In genomic region chr6:36682328-36683144, GRCh38 we compare ENCODE assay signal across 8 cellular contexts. TPM values are rescaled to one million over a fixed set of nuclear protein-coding genes. Genes with fewer than 3 reads are reported as not detected.
DNase-seq lines count a peak whose midpoint lies in the region; ATAC-seq and TF ChIP-seq lines count a peak whose summit lies in the region.

No MANE protein-coding gene starts in this region.

- H3K9me3 Mint-ChIP-seq in dendritic cell treated with granulocyte-macrophage colony-stimulating factor and Interleukin-4, amounts not matched to agents 40 ng/mL and 50 ng/mL, for 4 days: no peaks in the 10 kb centered on the region
- H3K9me3 Mint-ChIP-seq in neural crest cell: no peaks in the 10 kb centered on the region

- peak overlapping the region in 1 of 12 donors; percentile 93 for H3K4me3 ChIP-seq in heart left ventricle
- H3K4me3 ChIP-seq in right atrium auricular region: no peak overlapping the region
- peak overlapping the region; percentile 83 for H3K4me3 ChIP-seq in WI38 (ENCODE audit: low read depth, low read length)

- H3K36me3 ChIP-seq in heart left ventricle: peaks cover 9 to 56% (median 43%) of the 10 kb centered on the region in 9 donors
- H3K36me3 ChIP-seq in right atrium auricular region: peaks cover 54% of the 10 kb centered on the region

- WGBS in heart left ventricle, 4 donors: 51 to 70% (median 57%) methylated on average over 9 to 11 of the region's 11 CpGs

- TF ChIP-seq CTCF in heart left ventricle (IDR thresholded peaks at IDR 0.05): no peak
- TF ChIP-seq CTCF in right atrium auricular region (IDR thresholded peaks at IDR 0.05): no peak
- TF ChIP-seq CTCF in WI38 (IDR thresholded peaks at IDR 0.05; ENCODE audit: low read depth, low read length): no peak
- TF ChIP-seq CTCF in neural crest cell (conservative IDR thresholded peaks at IDR 0.05): no peak

- H3K4me1 Mint-ChIP-seq in dendritic cell treated with granulocyte-macrophage colony-stimulating factor and Interleukin-4, amounts not matched to agents 40 ng/mL and 50 ng/mL, for 4 days (ENCODE audit: low read depth): peaks cover 70% of the 10 kb centered on the region
- H3K4me1 Mint-ChIP-seq in neural crest cell: peaks cover 21% of the 10 kb centered on the region

- intact Hi-C loops in heart left ventricle (cut with DNase I): loop anchor here in 9 of 10 donors (5.0 to 10.0 kb wide), 6 partner anchors 55 to 260 kb away; no protein-coding TSS in a partner anchor
- intact Hi-C loops in dendritic cell treated with granulocyte-macrophage colony-stimulating factor and Interleukin-4, amounts not matched to agents 40 ng/mL and 50 ng/mL, for 4 days (cut with micrococcal nuclease): no loop called here

- no peaks in the 10 kb centered on the region for H3K27me3 Mint-ChIP-seq in dendritic cell treated with granulocyte-macrophage colony-stimulating factor and Interleukin-4, amounts not matched to agents 40 ng/mL and 50 ng/mL, for 4 days
- peaks cover 37% of the 10 kb centered on the region for H3K27me3 Mint-ChIP-seq in neural crest cell (ENCODE audit: low read depth)

- peaks cover 90% of the 10 kb centered on the region for H3K36me3 Mint-ChIP-seq in dendritic cell treated with granulocyte-macrophage colony-stimulating factor and Interleukin-4, amounts not matched to agents 40 ng/mL and 50 ng/mL, for 4 days (ENCODE audit: low read depth)
- H3K36me3 Mint-ChIP-seq in neural crest cell (ENCODE audit: low read depth): no peaks in the 10 kb centered on the region

- peak overlapping the region in 9 of 12 donors; percentile 7 to 56 (median 35) for H3K27ac ChIP-seq in heart left ventricle
- H3K27ac ChIP-seq in right atrium auricular region: peak overlapping the region in 1 of 2 donors; percentile 18

- ATAC-seq in heart left ventricle (no peak), HG02852 (IDR thresholded peaks at IDR 0.05; ENCODE audit: unreplicated experiment) (no peak)

- H3K27ac Mint-ChIP-seq in dendritic cell treated with granulocyte-macrophage colony-stimulating factor and Interleukin-4, amounts not matched to agents 40 ng/mL and 50 ng/mL, for 4 days: peak overlapping the region; percentile 99
- no peak overlapping the region for H3K27ac Mint-ChIP-seq in neural crest cell (ENCODE audit: unreplicated experiment)

- TF ChIP-seq POLR2A in heart left ventricle (IDR thresholded peaks at IDR 0.05): no peak

- peaks cover 0 to 67% (median 39%) of the 10 kb centered on the region in 12 donors for H3K4me1 ChIP-seq in heart left ventricle
- H3K4me1 ChIP-seq in right atrium auricular region: peaks cover 0 to 57% of the 10 kb centered on the region in 2 donors

- DNase-seq in heart left ventricle: peak in 3 of 5 donors; percentile 45 to 61 (median 49)
- DNase-seq in right atrium auricular region (ENCODE audit: low spot score): no peak
- peak; percentile 76 for DNase-seq in NCI-H1436 treated with DMSO at 0.1 percent for 48 hours (lab: John Stamatoyannopoulos, UW)
- no peak for DNase-seq in neural crest cell (ENCODE audit: low read depth, low spot score)
- DNase-seq in OCI-M2 (lab: John Stamatoyannopoulos, UW; ENCODE audit: unreplicated experiment): no peak

- H3K4me3 Mint-ChIP-seq in dendritic cell treated with granulocyte-macrophage colony-stimulating factor and Interleukin-4, amounts not matched to agents 40 ng/mL and 50 ng/mL, for 4 days: peak overlapping the region; percentile 77
- peak overlapping the region; percentile 56 for H3K4me3 Mint-ChIP-seq in neural crest cell

- H3K9me3 ChIP-seq in heart left ventricle (no peaks in the 10 kb centered on the region), right atrium auricular region (no peaks in the 10 kb centered on the region)

- no peaks in the 10 kb centered on the region for H3K27me3 ChIP-seq in heart left ventricle
- no peaks in the 10 kb centered on the region for H3K27me3 ChIP-seq in right atrium auricular region

RNA-seq across cellular contexts. Expression of gene CDKN1A, which starts 4.0 kb away (rescaled TPM):
- total RNA-seq in heart left ventricle: 100 to 1,000 TPM in 4 of 9 donors, 10 to 100 TPM in 5; 27.5 to 164 (median 99.8) TPM
- polyA plus RNA-seq in heart left ventricle: 100 to 1,000 TPM in 1 of 2 donors, 10 to 100 TPM in 1; 36.2 to 658 TPM
- 100 to 1,000 TPM in 1 of 2 donors, 10 to 100 TPM in 1; 63.8 to 128 TPM for total RNA-seq in right atrium auricular region
- total RNA-seq in neural crest cell: 11.6 and 12.5 TPM in 2 replicates

RNA-seq across cellular contexts. Expression of gene RAB44, which starts 15.1 kb away (rescaled TPM):
- total RNA-seq in heart left ventricle (under 1 TPM in 5 of 9 donors, not detected in 4; 0.06 to 0.32 (median 0.09) TPM), right atrium auricular region (under 1 TPM in 1 of 2 donors, not detected in 1; 0.12 TPM), neural crest cell (not detected in 2 replicates)
- polyA plus RNA-seq in heart left ventricle: under 1 TPM in 1 of 2 donors, not detected in 1; 0.04 TPM

Comparison
In these comparisons a context has a peak if more than half of its experiments do, and no peak if none do; other contexts are left out.
1. DNase-seq: peak in heart left ventricle (3 of 5) and NCI-H1436 treated with DMSO at 0.1 percent for 48 hours (single experiment); none in right atrium auricular region (single experiment), neural crest cell (single experiment) and OCI-M2 (single experiment).